30 cellular contexts compared by ENCODE assay signal in genomic region chr12:108319277-108320234, GRCh38. TPM values are rescaled to one million over a fixed set of nuclear protein-coding genes. Genes with fewer than 3 reads are reported as not detected.
A peak's percentile ranks its signal among the peaks of the same experiment; 100 is the strongest.
DNase-seq lines count a peak whose midpoint lies in the region; ATAC-seq, FAIRE-seq and TF ChIP-seq lines count a peak whose summit lies in the region.
"Had no signal": no experiment of that assay in that cellular context is flagged by ENCODE, and none has a peak within 500 bp of the region (broad histone marks: within the 10 kb centered on the region; RNA-seq: fewer than 3 reads in every experiment).

No MANE protein-coding gene starts in this region.

- TF ChIP-seq CTCF in glutamatergic neuron (IDR thresholded peaks at IDR 0.05; ENCODE audit: partially characterized antibody, unreplicated experiment) (no peak), tibial artery (IDR thresholded peaks at IDR 0.05) (no peak), tibial nerve (IDR thresholded peaks at IDR 0.05) (no peak)

- WGBS in tibial nerve, 2 donors, result 83% methylated on average over 2 of the region's 2 CpGs

- ATAC-seq in GM18498 (IDR thresholded peaks at IDR 0.05; ENCODE audit: unreplicated experiment), result peak; percentile 56
- peak; percentile 51 for ATAC-seq in HG02885 (IDR thresholded peaks at IDR 0.05; ENCODE audit: poor library complexity, unreplicated experiment)
- ATAC-seq in GM19023 (IDR thresholded peaks at IDR 0.05; ENCODE audit: unreplicated experiment), result no peak
- ATAC-seq: left lobe of liver, sciatic nerve had no signal

- FAIRE-seq in frontal cortex (lab: Jason Lieb, UNC), result no peak
- FAIRE-seq: astrocyte, HTR-8/SVneo had no signal

- no peak for TF ChIP-seq POLR2A in tibial nerve (IDR thresholded peaks at IDR 0.05)

- no peaks in the 10 kb centered on the region for H3K9me3 ChIP-seq in tibial artery
- H3K9me3 ChIP-seq in tibial nerve, result no peaks in the 10 kb centered on the region
- H3K9me3 ChIP-seq: colonic mucosa, prostate gland, transverse colon had no signal

- H3K27me3 ChIP-seq in tibial artery (no peaks in the 10 kb centered on the region), tibial nerve (no peaks in the 10 kb centered on the region)
- H3K27me3 ChIP-seq: cardiac muscle cell, colonic mucosa, transverse colon had no signal

- H3K27ac Mint-ChIP-seq in glutamatergic neuron (ENCODE audit: unreplicated experiment), result peak overlapping the region; percentile 6
- H3K27ac Mint-ChIP-seq: activated naive CD8-positive, alpha-beta T cell treated with anti-CD3 and anti-CD28 coated beads, Interleukin-2, amount 10 ng/mL, durations not matched to agents 7 days and 5 days; activated T-cell treated with anti-CD3 and anti-CD28 coated beads, Interleukin-2, amount 50 U/mL, for 24 hours; memory B cell had no signal

- H3K4me3 Mint-ChIP-seq in glutamatergic neuron (ENCODE audit: unreplicated experiment), result no peak overlapping the region
- H3K4me3 Mint-ChIP-seq: activated naive CD8-positive, alpha-beta T cell treated with anti-CD3 and anti-CD28 coated beads, Interleukin-2, amount 10 ng/mL, durations not matched to agents 7 days and 5 days; activated T-cell treated with anti-CD3 and anti-CD28 coated beads, Interleukin-2, amount 50 U/mL, for 24 hours; memory B cell had no signal

- H3K4me1 ChIP-seq in tibial artery (peaks cover 0 to 71% (median 24%) of the 10 kb centered on the region in 4 donors), tibial nerve (peaks cover 0 to 20% (median 0%) of the 10 kb centered on the region in 4 donors)
- H3K4me1 ChIP-seq: colonic mucosa, prostate gland, transverse colon had no signal

- H3K27ac ChIP-seq in tibial artery, result peak overlapping the region; percentile 24 to 50
- no peak overlapping the region for H3K27ac ChIP-seq in tibial nerve
- H3K27ac ChIP-seq: cardiac muscle cell, colonic mucosa, prostate gland, transverse colon, WERI-Rb-1 had no signal

- H3K36me3 ChIP-seq in tibial artery, result no peaks in the 10 kb centered on the region
- H3K36me3 ChIP-seq in tibial nerve, result no peaks in the 10 kb centered on the region
- H3K36me3 ChIP-seq: cardiac muscle cell, colonic mucosa, prostate gland, transverse colon, WERI-Rb-1 had no signal

- no peaks in the 10 kb centered on the region for H3K36me3 Mint-ChIP-seq in glutamatergic neuron (ENCODE audit: unreplicated experiment)
- H3K36me3 Mint-ChIP-seq: activated naive CD8-positive, alpha-beta T cell treated with anti-CD3 and anti-CD28 coated beads, Interleukin-2, amount 10 ng/mL, durations not matched to agents 7 days and 5 days; memory B cell had no signal

- DNase-seq in glutamatergic neuron, result no peak
- DNase-seq in tibial artery, result no peak
- DNase-seq in frontal cortex (ENCODE audit: low spot score in 2 of 2), result no peak
- DNase-seq in tibial nerve (ENCODE audit: low spot score in 2 of 2), result no peak
- DNase-seq: activated CD4-positive, alpha-beta T cell treated with anti-CD3 and anti-CD28 coated beads for 48 hours; activated gamma-delta T cell; activated naive CD8-positive, alpha-beta T cell treated with anti-CD3 and anti-CD28 coated beads, Interleukin-2, amount 10 ng/mL, durations not matched to agents 7 days and 5 days; activated T-cell treated with anti-CD3 and anti-CD28 coated beads, Interleukin-2, amount 50 U/mL, for 24 hours; colonic mucosa; effector memory CD4-positive, alpha-beta T cell; KBM-7; NCI-H1092 treated with DMSO at 0.1 percent for 48 hours; NCI-H187 treated with DMSO at 0.1 percent for 48 hours; NCI-H2171 treated with DMSO at 0.1 percent for 48 hours; NCI-H510A treated with DMSO at 0.1 percent for 48 hours; stimulated activated CD4-positive, alpha-beta T cell treated with anti-CD3 and anti-CD28 coated beads, Interleukin-4, amount 100 ng/mL, for 1 hour; T1000; transverse colon; WERI-Rb-1 had no signal

- no peak overlapping the region for H3K4me3 ChIP-seq in tibial artery
- no peak overlapping the region for H3K4me3 ChIP-seq in tibial nerve
- H3K4me3 ChIP-seq: cardiac muscle cell, colonic mucosa, prostate gland, transverse colon had no signal

- H3K4me1 Mint-ChIP-seq in glutamatergic neuron (ENCODE audit: low read depth, unreplicated experiment), result peaks cover 19% of the 10 kb centered on the region

- H3K9me3 Mint-ChIP-seq in glutamatergic neuron (ENCODE audit: unreplicated experiment), result peaks cover 2% of the 10 kb centered on the region
- H3K9me3 Mint-ChIP-seq: activated naive CD8-positive, alpha-beta T cell treated with anti-CD3 and anti-CD28 coated beads, Interleukin-2, amount 10 ng/mL, durations not matched to agents 7 days and 5 days; activated T-cell treated with anti-CD3 and anti-CD28 coated beads, Interleukin-2, amount 50 U/mL, for 24 hours; memory B cell had no signal

- intact Hi-C loops in tibial artery (cut with DNase I; ENCODE audit: low total_unique reads), result no loop called here

- TF ChIP-seq EP300 in tibial nerve (IDR thresholded peaks at IDR 0.05), result no peak

- H3K27me3 Mint-ChIP-seq in glutamatergic neuron (ENCODE audit: unreplicated experiment), result peaks cover 6% of the 10 kb centered on the region

RNA-seq across cellular contexts. Expression of gene CMKLR1, which starts 19.6 kb away (rescaled TPM):
- not detected for total RNA-seq in glutamatergic neuron (ENCODE audit: unreplicated experiment)
- 1.2 TPM for total RNA-seq in frontal cortex
- total RNA-seq in tibial nerve, result 10 to 100 TPM in 3 of 4 donors, 1 to 10 TPM in 1; 7.1 to 23.2 (median 18.8) TPM
- total RNA-seq: cardiac muscle cell, SK-MEL-5 had no signal

Comparison
In these comparisons a context has a peak if more than half of its experiments do, and no peak if none do; other contexts are left out.
1. H3K27ac ChIP-seq: peak in tibial artery (2 of 2); none in tibial nerve (0 of 4).